In genomic region chr15:29676961-29677402, GRCh38 we compare ENCODE assay signal across 10 cellular contexts.
DNase-seq lines count a peak whose midpoint lies in the region; ATAC-seq and TF ChIP-seq lines count a peak whose summit lies in the region.
"Had no signal": no experiment of that assay in that cellular context is flagged by ENCODE, and none has a peak within 500 bp of the region (broad histone marks: within the 10 kb centered on the region; RNA-seq: fewer than 3 reads in every experiment).

No MANE protein-coding gene starts in this region.

- peaks cover 46% of the 10 kb centered on the region for H3K4me1 ChIP-seq in PC-3 (ENCODE audit: insufficient read depth, low read length)

- H3K27me3 ChIP-seq in PC-3 (ENCODE audit: low read length) = no peaks in the 10 kb centered on the region

- DNase-seq in ELF-1 (ENCODE audit: low read depth, low spot score) = peak; percentile 40
- DNase-seq in PC-3 = peak; percentile 74
- DNase-seq in ecto neural progenitor cell (ENCODE audit: low spot score) = peak; percentile 50
- DNase-seq in omental fat pad (ENCODE audit: low spot score) = no peak
- no peak for DNase-seq in NCI-H82 (lab: John Stamatoyannopoulos, UW)
- DNase-seq: mesendoderm had no signal

- BruUV-seq in PC-3 (replicated peaks; lab: Mats Ljungman, UMichigan) = no TSS peak

- H3K9me3 ChIP-seq in PC-3 (ENCODE audit: low read length) = no peaks in the 10 kb centered on the region

- peak overlapping the region; percentile 25 for H2AFZ ChIP-seq in PC-3 (ENCODE audit: low read length)

- H3K9me2 ChIP-seq in PC-3 (replicated peaks; ENCODE audit: low read length) = no peaks in the 10 kb centered on the region

- no peaks in the 10 kb centered on the region for H3K79me2 ChIP-seq in PC-3 (ENCODE audit: low read length)

- H3K27ac ChIP-seq in PC-3 (ENCODE audit: low read length) = peak overlapping the region; percentile 62

- no peaks in the 10 kb centered on the region for H3K36me3 ChIP-seq in PC-3 (ENCODE audit: low read depth, low read length)

- no peaks in the 10 kb centered on the region for H4K20me1 ChIP-seq in PC-3 (ENCODE audit: low read length)

- H3K4me3 ChIP-seq in PC-3 (ENCODE audit: low read length) = no peak overlapping the region
- H3K4me3 ChIP-seq: K562 had no signal

- H3K9ac ChIP-seq in PC-3 (ENCODE audit: low read length) = peak overlapping the region; percentile 19; the same call in 1 of the 2 replicates

- ATAC-seq in PC-3 (peak; percentile 68), omental fat pad (ENCODE audit: low FRiP score) (peak; percentile 55), GM21619 (IDR thresholded peaks at IDR 0.05; ENCODE audit: unreplicated experiment) (no peak), HG03432 (IDR thresholded peaks at IDR 0.05; ENCODE audit: unreplicated experiment) (no peak), GM21423 (IDR thresholded peaks at IDR 0.05; ENCODE audit: unreplicated experiment) (no peak)
- ATAC-seq: K562 had no signal

- POLR2A ChIA-PET in PC-3 (lab: Charles Lee; ENCODE audit: unreplicated experiment) = interaction anchor here (0.6 kb wide), 1 partner anchor 204 kb away, joined by 3 read pairs; no protein-coding TSS in a partner anchor

- CTCF ChIA-PET in PC-3 (lab: Charles Lee) = interaction anchor here (0.5 to 0.7 kb wide), 3 partner anchors 10 to 112 kb away, joined by 3 to 8 read pairs (median 5); no protein-coding TSS in a partner anchor

- H3K4me2 ChIP-seq in PC-3 (ENCODE audit: low read length) = peak overlapping the region; percentile 61

- TF ChIP-seq CTCF in PC-3 (conservative IDR thresholded peaks at IDR 0.05; ENCODE audit: low read depth, low read length) (no peak), omental fat pad (IDR thresholded peaks at IDR 0.05) (no peak)

- no peaks in the 10 kb centered on the region for H3F3A ChIP-seq in PC-3 (ENCODE audit: low read length, unreplicated experiment)

- intact Hi-C loops in PC-3 (cut with micrococcal nuclease) = no loop called here

Comparison
In these comparisons a context has a peak if more than half of its experiments do, and no peak if none do; other contexts are left out.
1. DNase-seq: peak in ELF-1 (single experiment), PC-3 (single experiment) and ecto neural progenitor cell (single experiment); none in omental fat pad (single experiment) and NCI-H82 (single experiment).
2. ATAC-seq: peak in PC-3 (single experiment) and omental fat pad (single experiment); none in GM21619 (single experiment), HG03432 (single experiment) and GM21423 (single experiment).